1 cellular context compared by ENCODE assay signal in the genomic region with DNA sequence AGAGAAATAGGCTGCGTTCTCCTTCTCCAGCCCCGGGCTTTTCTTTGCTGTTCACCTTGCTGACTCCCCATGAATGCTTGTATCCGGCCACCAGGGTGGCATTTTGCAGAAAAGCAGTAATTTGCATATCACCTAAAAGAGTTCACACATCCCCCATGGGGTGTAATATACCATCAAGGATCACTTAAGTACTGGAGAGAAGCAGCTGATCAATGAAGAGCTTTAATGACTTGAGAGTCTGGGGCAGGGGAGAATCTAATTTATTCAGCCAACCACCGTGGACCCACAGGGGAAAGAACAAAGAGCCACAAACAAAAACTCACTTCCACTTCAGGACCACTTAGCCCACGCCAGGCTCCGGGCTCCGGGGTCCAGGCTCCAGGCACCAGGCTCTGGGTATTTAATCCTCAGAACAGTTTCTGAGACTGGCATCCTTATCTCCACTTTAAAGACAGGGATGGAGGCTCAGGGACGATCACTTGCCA.
TF ChIP-seq lines count a peak whose summit lies in the region.

No MANE protein-coding gene starts in this region.

TF ChIP-seq in H1, 55 proteins besides CTCF, POLR2A, EP300 and RAD21:
- TF ChIP-seq, protein P1, sequence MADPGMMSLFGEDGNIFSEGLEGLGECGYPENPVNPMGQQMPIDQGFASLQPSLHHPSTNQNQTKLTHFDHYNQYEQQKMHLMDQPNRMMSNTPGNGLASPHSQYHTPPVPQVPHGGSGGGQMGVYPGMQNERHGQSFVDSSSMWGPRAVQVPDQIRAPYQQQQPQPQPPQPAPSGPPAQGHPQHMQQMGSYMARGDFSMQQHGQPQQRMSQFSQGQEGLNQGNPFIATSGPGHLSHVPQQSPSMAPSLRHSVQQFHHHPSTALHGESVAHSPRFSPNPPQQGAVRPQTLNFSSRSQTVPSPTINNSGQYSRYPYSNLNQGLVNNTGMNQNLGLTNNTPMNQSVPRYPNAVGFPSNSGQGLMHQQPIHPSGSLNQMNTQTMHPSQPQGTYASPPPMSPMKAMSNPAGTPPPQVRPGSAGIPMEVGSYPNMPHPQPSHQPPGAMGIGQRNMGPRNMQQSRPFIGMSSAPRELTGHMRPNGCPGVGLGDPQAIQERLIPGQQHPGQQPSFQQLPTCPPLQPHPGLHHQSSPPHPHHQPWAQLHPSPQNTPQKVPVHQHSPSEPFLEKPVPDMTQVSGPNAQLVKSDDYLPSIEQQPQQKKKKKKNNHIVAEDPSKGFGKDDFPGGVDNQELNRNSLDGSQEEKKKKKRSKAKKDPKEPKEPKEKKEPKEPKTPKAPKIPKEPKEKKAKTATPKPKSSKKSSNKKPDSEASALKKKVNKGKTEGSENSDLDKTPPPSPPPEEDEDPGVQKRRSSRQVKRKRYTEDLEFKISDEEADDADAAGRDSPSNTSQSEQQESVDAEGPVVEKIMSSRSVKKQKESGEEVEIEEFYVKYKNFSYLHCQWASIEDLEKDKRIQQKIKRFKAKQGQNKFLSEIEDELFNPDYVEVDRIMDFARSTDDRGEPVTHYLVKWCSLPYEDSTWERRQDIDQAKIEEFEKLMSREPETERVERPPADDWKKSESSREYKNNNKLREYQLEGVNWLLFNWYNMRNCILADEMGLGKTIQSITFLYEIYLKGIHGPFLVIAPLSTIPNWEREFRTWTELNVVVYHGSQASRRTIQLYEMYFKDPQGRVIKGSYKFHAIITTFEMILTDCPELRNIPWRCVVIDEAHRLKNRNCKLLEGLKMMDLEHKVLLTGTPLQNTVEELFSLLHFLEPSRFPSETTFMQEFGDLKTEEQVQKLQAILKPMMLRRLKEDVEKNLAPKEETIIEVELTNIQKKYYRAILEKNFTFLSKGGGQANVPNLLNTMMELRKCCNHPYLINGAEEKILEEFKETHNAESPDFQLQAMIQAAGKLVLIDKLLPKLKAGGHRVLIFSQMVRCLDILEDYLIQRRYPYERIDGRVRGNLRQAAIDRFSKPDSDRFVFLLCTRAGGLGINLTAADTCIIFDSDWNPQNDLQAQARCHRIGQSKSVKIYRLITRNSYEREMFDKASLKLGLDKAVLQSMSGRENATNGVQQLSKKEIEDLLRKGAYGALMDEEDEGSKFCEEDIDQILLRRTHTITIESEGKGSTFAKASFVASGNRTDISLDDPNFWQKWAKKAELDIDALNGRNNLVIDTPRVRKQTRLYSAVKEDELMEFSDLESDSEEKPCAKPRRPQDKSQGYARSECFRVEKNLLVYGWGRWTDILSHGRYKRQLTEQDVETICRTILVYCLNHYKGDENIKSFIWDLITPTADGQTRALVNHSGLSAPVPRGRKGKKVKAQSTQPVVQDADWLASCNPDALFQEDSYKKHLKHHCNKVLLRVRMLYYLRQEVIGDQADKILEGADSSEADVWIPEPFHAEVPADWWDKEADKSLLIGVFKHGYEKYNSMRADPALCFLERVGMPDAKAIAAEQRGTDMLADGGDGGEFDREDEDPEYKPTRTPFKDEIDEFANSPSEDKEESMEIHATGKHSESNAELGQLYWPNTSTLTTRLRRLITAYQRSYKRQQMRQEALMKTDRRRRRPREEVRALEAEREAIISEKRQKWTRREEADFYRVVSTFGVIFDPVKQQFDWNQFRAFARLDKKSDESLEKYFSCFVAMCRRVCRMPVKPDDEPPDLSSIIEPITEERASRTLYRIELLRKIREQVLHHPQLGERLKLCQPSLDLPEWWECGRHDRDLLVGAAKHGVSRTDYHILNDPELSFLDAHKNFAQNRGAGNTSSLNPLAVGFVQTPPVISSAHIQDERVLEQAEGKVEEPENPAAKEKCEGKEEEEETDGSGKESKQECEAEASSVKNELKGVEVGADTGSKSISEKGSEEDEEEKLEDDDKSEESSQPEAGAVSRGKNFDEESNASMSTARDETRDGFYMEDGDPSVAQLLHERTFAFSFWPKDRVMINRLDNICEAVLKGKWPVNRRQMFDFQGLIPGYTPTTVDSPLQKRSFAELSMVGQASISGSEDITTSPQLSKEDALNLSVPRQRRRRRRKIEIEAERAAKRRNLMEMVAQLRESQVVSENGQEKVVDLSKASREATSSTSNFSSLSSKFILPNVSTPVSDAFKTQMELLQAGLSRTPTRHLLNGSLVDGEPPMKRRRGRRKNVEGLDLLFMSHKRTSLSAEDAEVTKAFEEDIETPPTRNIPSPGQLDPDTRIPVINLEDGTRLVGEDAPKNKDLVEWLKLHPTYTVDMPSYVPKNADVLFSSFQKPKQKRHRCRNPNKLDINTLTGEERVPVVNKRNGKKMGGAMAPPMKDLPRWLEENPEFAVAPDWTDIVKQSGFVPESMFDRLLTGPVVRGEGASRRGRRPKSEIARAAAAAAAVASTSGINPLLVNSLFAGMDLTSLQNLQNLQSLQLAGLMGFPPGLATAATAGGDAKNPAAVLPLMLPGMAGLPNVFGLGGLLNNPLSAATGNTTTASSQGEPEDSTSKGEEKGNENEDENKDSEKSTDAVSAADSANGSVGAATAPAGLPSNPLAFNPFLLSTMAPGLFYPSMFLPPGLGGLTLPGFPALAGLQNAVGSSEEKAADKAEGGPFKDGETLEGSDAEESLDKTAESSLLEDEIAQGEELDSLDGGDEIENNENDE (IDR thresholded peaks at IDR 0.05; ENCODE audit: insufficient replicate concordance, low read length) = no peak
- TF ChIP-seq YY1 (IDR thresholded peaks at IDR 0.05; ENCODE audit: low read depth, low read length) = no peak
- TF ChIP-seq, protein P2, sequence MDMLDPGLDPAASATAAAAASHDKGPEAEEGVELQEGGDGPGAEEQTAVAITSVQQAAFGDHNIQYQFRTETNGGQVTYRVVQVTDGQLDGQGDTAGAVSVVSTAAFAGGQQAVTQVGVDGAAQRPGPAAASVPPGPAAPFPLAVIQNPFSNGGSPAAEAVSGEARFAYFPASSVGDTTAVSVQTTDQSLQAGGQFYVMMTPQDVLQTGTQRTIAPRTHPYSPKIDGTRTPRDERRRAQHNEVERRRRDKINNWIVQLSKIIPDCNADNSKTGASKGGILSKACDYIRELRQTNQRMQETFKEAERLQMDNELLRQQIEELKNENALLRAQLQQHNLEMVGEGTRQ (IDR thresholded peaks at IDR 0.05; ENCODE audit: low read length) = no peak
- TF ChIP-seq CEBPB (IDR thresholded peaks at IDR 0.05; ENCODE audit: low read depth, low read length) = no peak
TF ChIP-seq in H1: peak in this region for 0.
